3 cellular contexts compared by ENCODE assay signal in genomic region chr12:57906821-57907220, GRCh38.
A peak's percentile ranks its signal among the peaks of the same experiment; 100 is the strongest.
TF ChIP-seq lines count a peak whose summit lies in the region.

No MANE protein-coding gene starts in this region.

TF ChIP-seq in IMR-90, 13 proteins besides CTCF, POLR2A, EP300 and RAD21:
- TF ChIP-seq NFE2L2 (IDR thresholded peaks at IDR 0.05; ENCODE audit: low read depth, low read length) (no peak), SMC3 (IDR thresholded peaks at IDR 0.05; ENCODE audit: low read depth, low read length) (no peak), CEBPB (IDR thresholded peaks at IDR 0.05; ENCODE audit: low read depth, low read length) (no peak), CHD1 (IDR thresholded peaks at IDR 0.05; ENCODE audit: low read depth, low read length) (no peak)

TF ChIP-seq in K562, 482 proteins besides CTCF, POLR2A, EP300 and RAD21:
- TF ChIP-seq ZSCAN29 (IDR thresholded peaks at IDR 0.05) (no peak), NR2F6 (CRISPR knock-in tag; IDR thresholded peaks at IDR 0.05) (no peak), RFX5 (IDR thresholded peaks at IDR 0.05; ENCODE audit: low read depth, low read length) (no peak)
- TF ChIP-seq, protein P1, sequence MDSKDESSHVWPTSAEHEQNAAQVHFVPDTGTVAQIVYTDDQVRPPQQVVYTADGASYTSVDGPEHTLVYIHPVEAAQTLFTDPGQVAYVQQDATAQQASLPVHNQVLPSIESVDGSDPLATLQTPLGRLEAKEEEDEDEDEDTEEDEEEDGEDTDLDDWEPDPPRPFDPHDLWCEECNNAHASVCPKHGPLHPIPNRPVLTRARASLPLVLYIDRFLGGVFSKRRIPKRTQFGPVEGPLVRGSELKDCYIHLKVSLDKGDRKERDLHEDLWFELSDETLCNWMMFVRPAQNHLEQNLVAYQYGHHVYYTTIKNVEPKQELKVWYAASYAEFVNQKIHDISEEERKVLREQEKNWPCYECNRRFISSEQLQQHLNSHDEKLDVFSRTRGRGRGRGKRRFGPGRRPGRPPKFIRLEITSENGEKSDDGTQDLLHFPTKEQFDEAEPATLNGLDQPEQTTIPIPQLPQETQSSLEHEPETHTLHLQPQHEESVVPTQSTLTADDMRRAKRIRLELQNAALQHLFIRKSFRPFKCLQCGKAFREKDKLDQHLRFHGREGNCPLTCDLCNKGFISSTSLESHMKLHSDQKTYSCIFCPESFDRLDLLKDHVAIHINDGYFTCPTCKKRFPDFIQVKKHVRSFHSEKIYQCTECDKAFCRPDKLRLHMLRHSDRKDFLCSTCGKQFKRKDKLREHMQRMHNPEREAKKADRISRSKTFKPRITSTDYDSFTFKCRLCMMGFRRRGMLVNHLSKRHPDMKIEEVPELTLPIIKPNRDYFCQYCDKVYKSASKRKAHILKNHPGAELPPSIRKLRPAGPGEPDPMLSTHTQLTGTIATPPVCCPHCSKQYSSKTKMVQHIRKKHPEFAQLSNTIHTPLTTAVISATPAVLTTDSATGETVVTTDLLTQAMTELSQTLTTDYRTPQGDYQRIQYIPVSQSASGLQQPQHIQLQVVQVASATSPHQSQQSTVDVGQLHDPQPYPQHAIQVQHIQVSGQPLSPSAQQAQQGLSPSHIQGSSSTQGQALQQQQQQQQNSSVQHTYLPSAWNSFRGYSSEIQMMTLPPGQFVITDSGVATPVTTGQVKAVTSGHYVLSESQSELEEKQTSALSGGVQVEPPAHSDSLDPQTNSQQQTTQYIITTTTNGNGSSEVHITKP (IDR thresholded peaks at IDR 0.05; ENCODE audit: partially characterized antibody): peak; percentile 22

TF ChIP-seq in endothelial cell of umbilical vein, 7 proteins besides CTCF, POLR2A, EP300 and RAD21:
- no peak for TF ChIP-seq JUN (IDR thresholded peaks at IDR 0.05; ENCODE audit: borderline replicate concordance, insufficient read depth, insufficient read length, low read depth)
- TF ChIP-seq, protein P2, sequence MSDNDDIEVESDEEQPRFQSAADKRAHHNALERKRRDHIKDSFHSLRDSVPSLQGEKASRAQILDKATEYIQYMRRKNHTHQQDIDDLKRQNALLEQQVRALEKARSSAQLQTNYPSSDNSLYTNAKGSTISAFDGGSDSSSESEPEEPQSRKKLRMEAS (IDR thresholded peaks at IDR 0.05; ENCODE audit: insufficient read depth, insufficient read length): no peak
- TF ChIP-seq GATA2 (IDR thresholded peaks at IDR 0.05; ENCODE audit: insufficient read depth, insufficient read length, low read depth, low read length): no peak
- TF ChIP-seq MYC (IDR thresholded peaks at IDR 0.05; ENCODE audit: low read depth, low read length): no peak
- TF ChIP-seq FOS (IDR thresholded peaks at IDR 0.05; ENCODE audit: borderline replicate concordance, insufficient read depth, low read length): no peak
